In genomic region chr3:87082806-87083440, GRCh38 we compare ENCODE assay signal across 8 cellular contexts.
A peak's percentile ranks its signal among the peaks of the same experiment; 100 is the strongest.
DNase-seq lines count a peak whose midpoint lies in the region; ATAC-seq and TF ChIP-seq lines count a peak whose summit lies in the region.

No MANE protein-coding gene starts in this region.

- H3K36me3 Mint-ChIP-seq in nephron (ENCODE audit: low read depth): no peaks in the 10 kb centered on the region

- TF ChIP-seq CTCF in HL-60 (IDR thresholded peaks at IDR 0.05; ENCODE audit: insufficient read depth, low read length) (peak; percentile 42), OCI-LY7 (conservative IDR thresholded peaks at IDR 0.05; ENCODE audit: low read length) (peak; percentile 73), epithelial cell of esophagus (IDR thresholded peaks at IDR 0.05; ENCODE audit: insufficient read depth, low read depth, low read length, missing control alignments) (peak; percentile 76), nephron (IDR thresholded peaks at IDR 0.05; ENCODE audit: unreplicated experiment in 3 of 3) (peak; percentile 49 to 65 (median 63))

- H3K4me3 ChIP-seq in HL-60 (replicated peaks; ENCODE audit: insufficient read depth, low read length) (no peak overlapping the region), OCI-LY7 (ENCODE audit: low read depth, low read length, poor library complexity, severe bottlenecking) (no peak overlapping the region), epithelial cell of esophagus (ENCODE audit: low read length) (no peak overlapping the region)

- no peak overlapping the region for H2AFZ ChIP-seq in OCI-LY7 (ENCODE audit: low read length)

- no peak overlapping the region for H3K4me2 ChIP-seq in OCI-LY7 (ENCODE audit: low read length)

- no peak overlapping the region for H3K27ac ChIP-seq in HL-60 (replicated peaks)
- no peak overlapping the region for H3K27ac ChIP-seq in OCI-LY7 (ENCODE audit: low read depth, low read length, poor library complexity, severe bottlenecking)

- no peak overlapping the region for H3K4me3 Mint-ChIP-seq in nephron

- no TSS peak for BruUV-seq in OCI-LY7 (replicated peaks; lab: Mats Ljungman, UMichigan)

- H3K9me3 ChIP-seq in OCI-LY7 (ENCODE audit: low read length): no peaks in the 10 kb centered on the region

- intact Hi-C loops in OCI-LY7 (cut with micrococcal nuclease; ENCODE audit: unreplicated experiment): no loop called here

- H3K4me1 ChIP-seq in OCI-LY7 (ENCODE audit: insufficient read depth, low read length, poor library complexity, severe bottlenecking): no peaks in the 10 kb centered on the region

- CTCF ChIA-PET in OCI-LY7 (lab: Charles Lee; ENCODE audit: unreplicated experiment): no interaction called here

- no peaks in the 10 kb centered on the region for H4K20me1 ChIP-seq in OCI-LY7 (ENCODE audit: insufficient read depth, low read length)

- ATAC-seq in GM19328 (IDR thresholded peaks at IDR 0.05; ENCODE audit: unreplicated experiment): peak; percentile 56

- H3K4me1 Mint-ChIP-seq in nephron: no peaks in the 10 kb centered on the region

- no peaks in the 10 kb centered on the region for H3K79me2 ChIP-seq in OCI-LY7 (ENCODE audit: insufficient read depth, low read depth, low read length)

- no peaks in the 10 kb centered on the region for H3K36me3 ChIP-seq in OCI-LY7 (ENCODE audit: insufficient read depth, low read length)

- DNase-seq in COLO829 (ENCODE audit: low spot score) (peak; percentile 63), HL-60 (ENCODE audit: low read depth in 1 of 2, low spot score in 1 of 2) (peak in 1 of 2 experiments; percentile 37), OCI-LY7 (ENCODE audit: low spot score) (peak; percentile 14), epithelial cell of esophagus (ENCODE audit: low read depth) (peak; percentile 77), activated T-cell treated with anti-CD3 and anti-CD28 coated beads for 4 hours (no peak)
- no peak for DNase-seq in activated CD4-positive, alpha-beta T cell treated with anti-CD3 and anti-CD28 coated beads for 4 hours

- POLR2A ChIA-PET in OCI-LY7 (lab: Charles Lee): interaction anchor here (0.7 kb wide), 1 partner anchor 34 kb away, joined by 3 read pairs; no protein-coding TSS in a partner anchor

- no peaks in the 10 kb centered on the region for H3K9me2 ChIP-seq in OCI-LY7 (ENCODE audit: insufficient read depth, low read length)

- H3K27me3 Mint-ChIP-seq in nephron (ENCODE audit: low read depth): peaks cover 10% of the 10 kb centered on the region

- H3K9me3 Mint-ChIP-seq in nephron: no peaks in the 10 kb centered on the region

- H3K27me3 ChIP-seq in HL-60 (ENCODE audit: insufficient read depth, poor library complexity, severe bottlenecking): no peaks in the 10 kb centered on the region

- no peak overlapping the region for H3K27ac Mint-ChIP-seq in nephron

Comparison
In these comparisons a context has a peak if more than half of its experiments do, and no peak if none do; other contexts are left out.
1. DNase-seq: peak in COLO829 (single experiment), OCI-LY7 (single experiment) and epithelial cell of esophagus (single experiment); none in activated CD4-positive, alpha-beta T cell treated with anti-CD3 and anti-CD28 coated beads for 4 hours (0 of 2) and activated T-cell treated with anti-CD3 and anti-CD28 coated beads for 4 hours (single experiment).
2. Peak in every context shown above with its lines, with median percentiles within 50 percentile points of each other: CTCF ChIP-seq.